5 cellular contexts compared by ENCODE assay signal in genomic region chr4:82047731-82048130, GRCh38.
"Had no signal": no experiment of that assay in that cellular context is flagged by ENCODE, and none has a peak within 500 bp of the region (broad histone marks: within the 10 kb centered on the region; RNA-seq: fewer than 3 reads in every experiment).

No MANE protein-coding gene starts in this region.

- DNase-seq: GM23248, H9, HCEC 1CT, IMR-90 had no signal

- H3K9me3 Mint-ChIP-seq: H9 had no signal

- H2AFZ ChIP-seq: GM23248 had no signal

- ATAC-seq: K562 had no signal

- H3K27ac ChIP-seq: GM23248 had no signal

- H3K4me3 Mint-ChIP-seq: H9 had no signal

- H3K4me3 ChIP-seq: GM23248, K562 had no signal

- H3K27ac Mint-ChIP-seq: H9 had no signal
